In the genomic region with DNA sequence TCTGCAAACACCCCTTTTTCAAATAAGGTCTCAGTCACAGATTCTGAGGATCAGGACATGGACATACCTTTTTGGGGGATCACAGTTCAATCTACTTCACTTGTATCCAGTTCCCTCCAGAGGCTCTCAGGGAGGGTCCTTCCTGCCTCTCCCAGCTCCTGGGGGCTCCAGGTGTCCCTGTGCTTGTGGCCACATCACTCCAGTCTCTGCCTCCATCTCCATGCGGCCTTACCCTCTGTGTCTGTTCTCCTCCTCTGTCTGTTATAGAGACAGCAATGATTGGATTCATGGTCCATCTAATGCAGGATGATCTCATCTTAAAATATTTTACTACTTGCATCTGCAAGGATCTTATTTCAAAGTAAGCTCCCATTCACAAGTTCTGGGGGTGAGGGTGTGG, we compare ENCODE assay signal across 22 cellular contexts.
"Had no signal": no experiment of that assay in that cellular context is flagged by ENCODE, and none has a peak within 500 bp of the region (broad histone marks: within the 10 kb centered on the region; RNA-seq: fewer than 3 reads in every experiment).

No MANE protein-coding gene starts in this region.

- H3K27ac ChIP-seq: hepatocyte, left ventricle myocardium inferior, pancreas, prostate gland, suprapubic skin, thoracic aorta, tibial artery, upper lobe of right lung had no signal

- H3K4me2 ChIP-seq: hepatocyte had no signal

- H3K4me1 ChIP-seq: left ventricle myocardium inferior, pancreas, prostate gland, suprapubic skin, tibial artery, upper lobe of right lung had no signal

- H3K27me3 ChIP-seq: hepatocyte, pancreas, suprapubic skin, tibial artery, upper lobe of right lung had no signal

- H3K4me3 ChIP-seq: hepatocyte, left ventricle myocardium inferior, lung, mucosa of descending colon, pancreas, prostate gland, skin epidermis, suprapubic skin, thoracic aorta, tibial artery, upper lobe of right lung had no signal

- DNase-seq: left ventricle myocardium inferior; midbrain; mucosa of descending colon; naive thymus-derived CD4-positive, alpha-beta T cell; pancreas; retina; right cardiac atrium; stimulated activated CD4-positive, alpha-beta T cell treated with anti-CD3 and anti-CD28 coated beads, Interleukin-12 subunit alpha, Interleukin-12 subunit beta, amount 100 ng/mL, for 4 hours; stimulated activated CD4-positive, alpha-beta T cell treated with anti-CD3 and anti-CD28 coated beads, Interleukin-15, amount 100 ng/mL, for 24 hours; stimulated activated CD4-positive, alpha-beta T cell treated with anti-CD3 and anti-CD28 coated beads, Interleukin-2, amount 100 ng/mL, for 24 hours; stimulated activated CD4-positive, alpha-beta T cell treated with anti-CD3 and anti-CD28 coated beads, Interleukin-4, amount 100 ng/mL, for 24 hours; stimulated activated naive CD4-positive, alpha-beta T cell; tibial artery; trophoblast cell; upper lobe of right lung had no signal

- FAIRE-seq: pancreas, urothelium cell line had no signal

- H3K9me3 ChIP-seq: mucosa of descending colon, pancreas, prostate gland, thoracic aorta, upper lobe of right lung had no signal

- H2AFZ ChIP-seq: hepatocyte had no signal

- H3K79me2 ChIP-seq: hepatocyte had no signal

- H3K36me3 ChIP-seq: left ventricle myocardium inferior, pancreas, prostate gland, suprapubic skin, thoracic aorta, tibial artery, upper lobe of right lung had no signal
